In the genomic region with DNA sequence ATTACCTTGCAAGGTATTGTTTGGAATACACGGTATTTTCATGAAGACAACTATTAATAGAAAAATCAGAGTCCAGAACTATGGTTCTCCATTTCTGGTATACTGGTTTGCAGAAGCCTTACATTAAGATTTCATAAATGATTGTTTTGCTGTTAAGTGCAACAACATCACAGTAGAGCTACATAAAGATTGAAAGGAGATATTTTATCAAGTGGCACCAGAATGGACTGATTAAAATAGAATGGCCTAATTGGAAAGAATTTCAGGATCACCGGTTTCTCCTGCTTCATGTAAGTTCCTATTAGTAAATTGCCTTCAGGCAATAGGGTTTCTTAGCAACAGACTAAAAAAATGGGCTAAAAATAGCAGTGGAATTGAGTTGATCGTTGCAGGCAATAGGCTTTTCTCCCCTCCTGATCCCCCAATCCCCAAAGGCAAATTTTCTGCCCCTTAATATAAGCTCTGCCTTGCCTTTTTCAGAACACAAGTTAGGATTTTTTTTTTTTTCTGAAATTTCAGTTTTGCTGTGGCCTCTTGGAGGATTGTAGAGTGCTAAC, we compare ENCODE assay signal across 8 cellular contexts. TPM values are rescaled to one million over a fixed set of nuclear protein-coding genes. Genes with fewer than 3 reads are reported as not detected.
A peak's percentile ranks its signal among the peaks of the same experiment; 100 is the strongest.
DNase-seq lines count a peak whose midpoint lies in the region; ATAC-seq, FAIRE-seq and TF ChIP-seq lines count a peak whose summit lies in the region.

No MANE protein-coding gene starts in this region.

- peaks cover 41% of the 10 kb centered on the region for H3K4me1 ChIP-seq in CD4-positive, CD25-positive, alpha-beta regulatory T cell (ENCODE audit: control insufficient read depth, insufficient read depth, low read length, poor library complexity, severe bottlenecking)
- H3K4me1 ChIP-seq in RWPE2 (ENCODE audit: insufficient read depth, poor library complexity, severe bottlenecking), result peaks cover 6% of the 10 kb centered on the region
- peaks cover 23% of the 10 kb centered on the region for H3K4me1 ChIP-seq in endothelial cell of umbilical vein (ENCODE audit: control insufficient read depth, extremely low read depth, insufficient read depth, low read length)
- peaks cover 5 to 10% of the 10 kb centered on the region in 2 donors for H3K4me1 ChIP-seq in neuronal stem cell (ENCODE audit: control insufficient read depth in 2 of 2, insufficient read depth in 1 of 2, low read depth in 1 of 2, low read length in 2 of 2)

- H3K36me3 Mint-ChIP-seq in CD4-positive, CD25-positive, alpha-beta regulatory T cell, result peaks cover 6% of the 10 kb centered on the region

- no peaks in the 10 kb centered on the region for H3K9me1 ChIP-seq in endothelial cell of umbilical vein (replicated peaks; ENCODE audit: control insufficient read depth, extremely low read depth, insufficient read depth, low read length)

- no peaks in the 10 kb centered on the region for H4K20me1 ChIP-seq in endothelial cell of umbilical vein (replicated peaks; ENCODE audit: control insufficient read depth, extremely low read depth, insufficient read depth, low read length)

- no peak overlapping the region for H4K91ac ChIP-seq in neuronal stem cell (ENCODE audit: low read depth, low read length, poor library complexity)

- peak overlapping the region; percentile 97 to 99 (median 98) for H3K4me3 Mint-ChIP-seq in CD4-positive, CD25-positive, alpha-beta regulatory T cell

- H3K79me1 ChIP-seq in neuronal stem cell (ENCODE audit: low read depth, low read length), result peaks cover 4% of the 10 kb centered on the region

- TF ChIP-seq POLR2A in endothelial cell of umbilical vein (IDR thresholded peaks at IDR 0.05; ENCODE audit: low read depth, low read length), result no peak

- no peak overlapping the region for H2BK5ac ChIP-seq in neuronal stem cell (ENCODE audit: low read length)

- DNase-seq in CD4-positive, CD25-positive, alpha-beta regulatory T cell, result peak in 1 of 3 donors; percentile 5
- DNase-seq in HT1080 (ENCODE audit: low read depth), result peak; percentile 55
- no peak for DNase-seq in RWPE2 (ENCODE audit: low spot score)
- peak; percentile 50 for DNase-seq in endothelial cell of umbilical vein (ENCODE audit: low read depth, low spot score)
- DNase-seq in neuronal stem cell (ENCODE audit: low spot score), result no peak
- DNase-seq in CD1c-positive myeloid dendritic cell (ENCODE audit: extremely low spot score), result no peak
- DNase-seq in GM20000 (ENCODE audit: low spot score), result no peak
- no peak for DNase-seq in omental fat pad (ENCODE audit: low spot score)

- TF ChIP-seq CTCF in RWPE2 (IDR thresholded peaks at IDR 0.05; ENCODE audit: poor library complexity, severe bottlenecking) (no peak), endothelial cell of umbilical vein (IDR thresholded peaks at IDR 0.05; ENCODE audit: extremely low read depth in 1 of 2, insufficient read depth in 1 of 2, low read depth in 1 of 2, low read length in 2 of 2) (no peak), GM20000 (IDR thresholded peaks at IDR 0.05; ENCODE audit: extremely low read depth, missing control alignments) (no peak), omental fat pad (IDR thresholded peaks at IDR 0.05) (no peak)

- peaks cover 33% of the 10 kb centered on the region for H3K79me2 ChIP-seq in endothelial cell of umbilical vein (ENCODE audit: control insufficient read depth, insufficient read depth, low read length)

- dilution Hi-C loops in endothelial cell of umbilical vein (cut with MboI; ENCODE audit: extremely low pct_ligation_motif_present, low sequenced_read_pairs), result no loop called here

- no TSS peak for BruUV-seq in endothelial cell of umbilical vein (replicated peaks; lab: Mats Ljungman, UMichigan)

- H3K27ac Mint-ChIP-seq in CD4-positive, CD25-positive, alpha-beta regulatory T cell, result peak overlapping the region; percentile 92 to 98 (median 94)

- intact Hi-C loops in endothelial cell of umbilical vein (cut with micrococcal nuclease), result loop anchor here (5.0 kb wide), 2 partner anchors 360 to 1275 kb away; partner anchors contain the start of gene ZBTB11

- H3K4me2 ChIP-seq in endothelial cell of umbilical vein (ENCODE audit: insufficient read depth, low read length) (peak overlapping the region; percentile 88), neuronal stem cell (ENCODE audit: insufficient read depth, low read length, poor library complexity, severe bottlenecking) (peak overlapping the region; percentile 62)

- peak overlapping the region; percentile 82 for H3K27ac ChIP-seq in CD4-positive, CD25-positive, alpha-beta regulatory T cell (ENCODE audit: insufficient read depth, low read length, poor library complexity, severe bottlenecking)
- H3K27ac ChIP-seq in RWPE2 (ENCODE audit: poor library complexity, severe bottlenecking) (peak overlapping the region; percentile 69), endothelial cell of umbilical vein (ENCODE audit: insufficient read depth, low read depth, low read length) (no peak overlapping the region), neuronal stem cell (replicated peaks; ENCODE audit: low read length) (no peak overlapping the region)

- no peak overlapping the region for H3K4ac ChIP-seq in neuronal stem cell (ENCODE audit: low read length)

- H2BK15ac ChIP-seq in neuronal stem cell (ENCODE audit: low read length), result no peak overlapping the region

- no peaks in the 10 kb centered on the region for H3K27me3 ChIP-seq in CD4-positive, CD25-positive, alpha-beta regulatory T cell (ENCODE audit: control insufficient read depth, insufficient read depth, low read length)
- H3K27me3 ChIP-seq in RWPE2 (ENCODE audit: insufficient read depth, poor library complexity, severe bottlenecking) (no peaks in the 10 kb centered on the region), endothelial cell of umbilical vein (ENCODE audit: control insufficient read depth in 2 of 2, insufficient read depth in 2 of 2, low read length in 2 of 2) (no peaks in the 10 kb centered on the region), neuronal stem cell (ENCODE audit: control insufficient read depth in 3 of 3, insufficient read depth in 3 of 3, low read depth in 1 of 3, low read length in 3 of 3) (no peaks in the 10 kb centered on the region)

- H3K18ac ChIP-seq in neuronal stem cell (ENCODE audit: low read length), result no peak overlapping the region

- H3K9ac ChIP-seq in endothelial cell of umbilical vein (replicated peaks; ENCODE audit: extremely low read depth, insufficient read depth, low read length) (peak overlapping the region; percentile 80), neuronal stem cell (ENCODE audit: low read depth, low read length, poor library complexity) (no peak overlapping the region)

- CTCF ChIA-PET in endothelial cell of umbilical vein (lab: Charles Lee), result interaction anchor here (0.8 to 3.0 kb wide), 7 partner anchors 11 to 188 kb away, joined by 3 to 13 read pairs (median 4); no protein-coding TSS in a partner anchor

- no peak overlapping the region for H2AK5ac ChIP-seq in neuronal stem cell (ENCODE audit: low read depth, low read length)

- FAIRE-seq in endothelial cell of umbilical vein (lab: Jason Lieb, UNC), result no peak

- ATAC-seq in CD4-positive, CD25-positive, alpha-beta regulatory T cell (ENCODE audit: low read depth in 2 of 2), result no peak
- no peak for ATAC-seq in RWPE2 (ENCODE audit: low read depth)
- ATAC-seq in omental fat pad (ENCODE audit: low FRiP score), result no peak

- POLR2A ChIA-PET in endothelial cell of umbilical vein (lab: Charles Lee), result interaction anchor here (0.7 to 1.0 kb wide), 2 partner anchors 8 to 1518 kb away, joined by 3 to 4 read pairs; no protein-coding TSS in a partner anchor

- peaks cover 0 to 2% (median under 1%) of the 10 kb centered on the region in 7 donors for H3K9me3 Mint-ChIP-seq in CD4-positive, CD25-positive, alpha-beta regulatory T cell

- H3K9me3 ChIP-seq in CD4-positive, CD25-positive, alpha-beta regulatory T cell (ENCODE audit: control insufficient read depth in 2 of 2, low read length in 2 of 2), result peaks cover 2 to 5% of the 10 kb centered on the region in 2 experiments
- H3K9me3 ChIP-seq in RWPE2 (ENCODE audit: severe bottlenecking) (no peaks in the 10 kb centered on the region), endothelial cell of umbilical vein (replicated peaks; ENCODE audit: control insufficient read depth, insufficient read depth, low read length) (no peaks in the 10 kb centered on the region), neuronal stem cell (replicated peaks in 1 of 2; ENCODE audit: control insufficient read depth in 2 of 2, insufficient read depth in 1 of 2, low read depth in 1 of 2, low read length in 2 of 2) (peaks cover 0 to 11% of the 10 kb centered on the region in 2 donors)

- WGBS in neuronal stem cell (ENCODE audit: extremely low coverage in 2 of 2, insufficient read length in 2 of 2, insufficient replicate concordance in 1 of 2), 2 donors, result no CpG with 5 or more reads among the region's 3 CpGs

- H3K4me3 ChIP-seq in CD4-positive, CD25-positive, alpha-beta regulatory T cell (ENCODE audit: low read depth, low read length), result peak overlapping the region; percentile 99
- H3K4me3 ChIP-seq in RWPE2 (ENCODE audit: severe bottlenecking) (peak overlapping the region; percentile 58), endothelial cell of umbilical vein (replicated peaks in 1 of 3; ENCODE audit: insufficient read depth in 1 of 3, low read depth in 1 of 3, low read length in 3 of 3) (peak overlapping the region; percentile 55 to 94 (median 76)), neuronal stem cell (ENCODE audit: low read length in 2 of 2) (peak overlapping the region; percentile 60 to 83)

- no peaks in the 10 kb centered on the region for H3K36me3 ChIP-seq in CD4-positive, CD25-positive, alpha-beta regulatory T cell (ENCODE audit: control insufficient read depth, insufficient read depth, low read length)
- H3K36me3 ChIP-seq in RWPE2 (ENCODE audit: low read depth) (peaks cover 6% of the 10 kb centered on the region), endothelial cell of umbilical vein (ENCODE audit: control insufficient read depth in 2 of 2, extremely low read depth in 1 of 2, insufficient read depth in 2 of 2, low read length in 2 of 2) (no peaks in the 10 kb centered on the region), neuronal stem cell (replicated peaks in 1 of 2; ENCODE audit: control insufficient read depth in 2 of 2, insufficient read depth in 2 of 2, low read length in 2 of 2) (peaks cover 0 to 15% of the 10 kb centered on the region in 2 donors)

- H3K4me1 Mint-ChIP-seq in CD4-positive, CD25-positive, alpha-beta regulatory T cell, result peaks cover 20 to 66% (median 47%) of the 10 kb centered on the region in 4 donors

- no peaks in the 10 kb centered on the region for H3K27me3 Mint-ChIP-seq in CD4-positive, CD25-positive, alpha-beta regulatory T cell

- H2BK120ac ChIP-seq in neuronal stem cell (ENCODE audit: low read depth, low read length), result no peak overlapping the region

- H3K23ac ChIP-seq in neuronal stem cell (ENCODE audit: low read depth, low read length, poor library complexity), result no peak overlapping the region

- H2AFZ ChIP-seq in endothelial cell of umbilical vein (ENCODE audit: low read depth, low read length) (peak overlapping the region; percentile 31), neuronal stem cell (ENCODE audit: low read length) (peak overlapping the region; percentile 96)

- no peak overlapping the region for H2BK12ac ChIP-seq in neuronal stem cell (ENCODE audit: low read length)

- no peak overlapping the region for H3K14ac ChIP-seq in neuronal stem cell (ENCODE audit: low read length)

- H4K8ac ChIP-seq in neuronal stem cell (ENCODE audit: low read depth, low read length), result no peak overlapping the region

RNA-seq across cellular contexts. Expression of gene LNP1, which starts 0.9 kb away (rescaled TPM):
- total RNA-seq in CD4-positive, CD25-positive, alpha-beta regulatory T cell, result 0.74 TPM
- polyA plus RNA-seq in CD4-positive, CD25-positive, alpha-beta regulatory T cell, result 1 to 10 TPM in 1 of 4 donors, under 1 TPM in 3; 0.73 to 2.0 (median 0.91) TPM
- 5.2 and 6.7 TPM in 2 replicates for total RNA-seq in HT1080 (2014; rRNA removed; shearing (Covaris generic))
- 6.5 and 6.6 TPM in 2 replicates for polyA plus RNA-seq in HT1080 (2015; cell fraction: cytosol; rRNA removed)
- polyA plus RNA-seq in HT1080 (2015; cell fraction: nucleus; rRNA removed), result 2.4 and 3.3 TPM in 2 replicates
- total RNA-seq in endothelial cell of umbilical vein (0.80 and 0.81 TPM in 2 replicates), omental fat pad (1 to 10 TPM; 1.2 to 5.7 (median 2.2) TPM)
- 0.40 and 0.80 TPM in 2 replicates for polyA plus RNA-seq in endothelial cell of umbilical vein
- 0.65 and 0.92 TPM in 2 replicates for polyA plus RNA-seq in endothelial cell of umbilical vein (2011; cell fraction: cytosol; rRNA removed)
- polyA plus RNA-seq in endothelial cell of umbilical vein (2011; cell fraction: nucleus; rRNA removed), result 0.95 and 1.1 TPM in 2 replicates
- polyA plus RNA-seq in endothelial cell of umbilical vein (2012), result 0.15 and 0.19 TPM in 2 replicates
- polyA minus RNA-seq in endothelial cell of umbilical vein, result 0.70 and 1.1 TPM in 2 replicates
- polyA minus RNA-seq in endothelial cell of umbilical vein (2011; cell fraction: cytosol; rRNA and poly(A)+ RNA removed), result 2.3 TPM
- polyA minus RNA-seq in endothelial cell of umbilical vein (2011; cell fraction: nucleus; rRNA and poly(A)+ RNA removed), result 2.1 and 3.0 TPM in 2 replicates
- 11.8 TPM for polyA plus RNA-seq in neuronal stem cell (2013, experiment 1 of 2)
- polyA plus RNA-seq in neuronal stem cell (2013, experiment 2 of 2), result 11.8 TPM

RNA-seq across cellular contexts. Expression of gene TOMM70, which starts 1.3 kb away (rescaled TPM):
- total RNA-seq in CD4-positive, CD25-positive, alpha-beta regulatory T cell, result 26.0 TPM
- 10 to 100 TPM; 12.4 to 22.2 (median 17.0) TPM for polyA plus RNA-seq in CD4-positive, CD25-positive, alpha-beta regulatory T cell
- total RNA-seq in HT1080 (2014; rRNA removed; shearing (Covaris generic)), result 76.4 and 79.5 TPM in 2 replicates
- 61.0 and 79.2 TPM in 2 replicates for polyA plus RNA-seq in HT1080 (2015; cell fraction: cytosol; rRNA removed)
- polyA plus RNA-seq in HT1080 (2015; cell fraction: nucleus; rRNA removed), result 83.9 and 91.6 TPM in 2 replicates
- 28.3 and 32.3 TPM in 2 replicates for total RNA-seq in endothelial cell of umbilical vein
- 6.2 and 7.6 TPM in 2 replicates for polyA plus RNA-seq in endothelial cell of umbilical vein
- 13.6 TPM in 2 replicates for polyA plus RNA-seq in endothelial cell of umbilical vein (2011; cell fraction: cytosol; rRNA removed)
- 10.2 and 11.3 TPM in 2 replicates for polyA plus RNA-seq in endothelial cell of umbilical vein (2011; cell fraction: nucleus; rRNA removed)
- polyA plus RNA-seq in endothelial cell of umbilical vein (2012), result 19.6 and 29.2 TPM in 2 replicates
- polyA minus RNA-seq in endothelial cell of umbilical vein, result 12.7 and 13.0 TPM in 2 replicates
- 35.3 TPM for polyA minus RNA-seq in endothelial cell of umbilical vein (2011; cell fraction: cytosol; rRNA and poly(A)+ RNA removed)
- 11.7 and 13.1 TPM in 2 replicates for polyA minus RNA-seq in endothelial cell of umbilical vein (2011; cell fraction: nucleus; rRNA and poly(A)+ RNA removed)
- 21.3 TPM for polyA plus RNA-seq in neuronal stem cell (2013, experiment 1 of 2)
- polyA plus RNA-seq in neuronal stem cell (2013, experiment 2 of 2), result 20.9 TPM
- 10 to 100 TPM; 42.1 to 53.1 (median 47.9) TPM for total RNA-seq in omental fat pad

Comparison
In these comparisons a context has a peak if more than half of its experiments do, and no peak if none do; other contexts are left out.
1. DNase-seq: peak in HT1080 (single experiment) and endothelial cell of umbilical vein (single experiment); none in RWPE2 (single experiment), neuronal stem cell (single experiment), CD1c-positive myeloid dendritic cell (single experiment), GM20000 (single experiment) and omental fat pad (single experiment).
2. H3K27ac ChIP-seq: peak in CD4-positive, CD25-positive, alpha-beta regulatory T cell (single experiment) and RWPE2 (single experiment); none in endothelial cell of umbilical vein (single experiment) and neuronal stem cell (single experiment).
3. Peak in every context shown above with its lines, with median percentiles within 50 percentile points of each other: H3K4me3 ChIP-seq.